8 cellular contexts compared by ENCODE assay signal in genomic region chr11:35030716-35031213, GRCh38.
DNase-seq lines count a peak whose midpoint lies in the region; ATAC-seq and TF ChIP-seq lines count a peak whose summit lies in the region.

No MANE protein-coding gene starts in this region.

- peaks cover 56% of the 10 kb centered on the region for H3K4me1 Mint-ChIP-seq in activated CD4-positive, alpha-beta T cell treated with anti-CD3 and anti-CD28 coated beads for 36 hours

- no peak overlapping the region for H3K4me3 ChIP-seq in BE2C (ENCODE audit: low read depth, low read length)

- CTCF ChIA-PET in activated CD4-positive, alpha-beta T cell treated with anti-CD3 and anti-CD28 coated beads for 36 hours (lab: Charles Lee), result interaction anchor here (0.6 to 1.9 kb wide), 11 partner anchors 10 to 275 kb away, joined by 3 to 7 read pairs (median 4); no protein-coding TSS in a partner anchor

- no peaks in the 10 kb centered on the region for H3K27me3 ChIP-seq in BE2C

- H3K36me3 Mint-ChIP-seq in activated CD4-positive, alpha-beta T cell treated with anti-CD3 and anti-CD28 coated beads for 36 hours (ENCODE audit: low read depth), result peaks cover 5% of the 10 kb centered on the region

- no peaks in the 10 kb centered on the region for H3K9me3 ChIP-seq in BE2C

- intact Hi-C loops in activated CD4-positive, alpha-beta T cell treated with anti-CD3 and anti-CD28 coated beads for 36 hours (cut with DNase I, micrococcal nuclease), result loop anchor here (1.0 to 2.0 kb wide), 3 partner anchors 10 to 136 kb away; no protein-coding TSS in a partner anchor

- ATAC-seq in activated CD4-positive, alpha-beta T cell treated with anti-CD3 and anti-CD28 coated beads for 36 hours, result peak; percentile 71
- ATAC-seq in SK-N-SH treated with all-trans-retinoic acid at 6 μM for 48 hours, result peak; percentile 91
- ATAC-seq in omental fat pad (ENCODE audit: low FRiP score), result peak; percentile 83

- H3K27ac Mint-ChIP-seq in activated CD4-positive, alpha-beta T cell treated with anti-CD3 and anti-CD28 coated beads for 36 hours, result peak overlapping the region; percentile 93

- no peaks in the 10 kb centered on the region for H3K4me1 ChIP-seq in BE2C

- peak overlapping the region; percentile 50 for H3K4me3 Mint-ChIP-seq in activated CD4-positive, alpha-beta T cell treated with anti-CD3 and anti-CD28 coated beads for 36 hours

- H3K27me3 Mint-ChIP-seq in activated CD4-positive, alpha-beta T cell treated with anti-CD3 and anti-CD28 coated beads for 36 hours, result no peaks in the 10 kb centered on the region

- POLR2A ChIA-PET in activated CD4-positive, alpha-beta T cell treated with anti-CD3 and anti-CD28 coated beads for 36 hours (lab: Charles Lee), result interaction anchor here (0.7 to 2.0 kb wide), 6 partner anchors 10 to 299 kb away, joined by 3 to 9 read pairs (median 6); no protein-coding TSS in a partner anchor

- no peaks in the 10 kb centered on the region for H3K36me3 ChIP-seq in BE2C

- TF ChIP-seq CTCF in omental fat pad (IDR thresholded peaks at IDR 0.05) (no peak), BE2C (IDR thresholded peaks at IDR 0.05; ENCODE audit: low read depth, low read length) (no peak)

- peaks cover 7% of the 10 kb centered on the region for H3K9me3 Mint-ChIP-seq in activated CD4-positive, alpha-beta T cell treated with anti-CD3 and anti-CD28 coated beads for 36 hours (ENCODE audit: low read depth)

- DNase-seq in activated CD4-positive, alpha-beta T cell treated with anti-CD3 and anti-CD28 coated beads for 36 hours, result peak; percentile 67
- no peak for DNase-seq in activated CD4-positive, alpha-beta T cell treated with anti-CD3 and anti-CD28 coated beads for 1 hour
- peak; percentile 41 for DNase-seq in effector CD4-positive, alpha-beta T cell
- DNase-seq in omental fat pad (ENCODE audit: low spot score) (peak; percentile 31), cerebellar nuclear complex (lab: John Stamatoyannopoulos, UW) (no peak), BE2C (no peak), NCI-H345 (lab: John Stamatoyannopoulos, UW) (no peak)

TF ChIP-seq in SK-N-SH treated with all-trans-retinoic acid at 6 μM for 48 hours, 23 proteins besides CTCF, POLR2A, EP300 and RAD21:
- TF ChIP-seq ZNF8 (CRISPR knock-in tag; IDR thresholded peaks at IDR 0.05) (no peak), ISL1 (CRISPR knock-in tag; IDR thresholded peaks at IDR 0.05) (peak; percentile 34), ZFP3 (CRISPR knock-in tag; IDR thresholded peaks at IDR 0.05) (peak; percentile 43; the same call in 1 of the 2 replicates)

Comparison
In these comparisons a context has a peak if more than half of its experiments do, and no peak if none do; other contexts are left out.
1. DNase-seq: peak in activated CD4-positive, alpha-beta T cell treated with anti-CD3 and anti-CD28 coated beads for 36 hours (single experiment), effector CD4-positive, alpha-beta T cell (single experiment) and omental fat pad (single experiment); none in activated CD4-positive, alpha-beta T cell treated with anti-CD3 and anti-CD28 coated beads for 1 hour (single experiment), cerebellar nuclear complex (0 of 2), BE2C (single experiment) and NCI-H345 (single experiment).
2. Peak in every context shown above with its lines, with median percentiles within 50 percentile points of each other: ATAC-seq.